8 cellular contexts compared by ENCODE assay signal in genomic region chr10:28668363-28669226, GRCh38. TPM values are rescaled to one million over a fixed set of nuclear protein-coding genes. Genes with fewer than 3 reads are reported as not detected.
DNase-seq lines count a peak whose midpoint lies in the region; FAIRE-seq and TF ChIP-seq lines count a peak whose summit lies in the region.

No MANE protein-coding gene starts in this region.

- no peaks in the 10 kb centered on the region for H3F3A ChIP-seq in neural cell (ENCODE audit: insufficient read depth, low read length, poor library complexity, severe bottlenecking)

- TF ChIP-seq CTCF in fibroblast of mammary gland (conservative IDR thresholded peaks at IDR 0.05; ENCODE audit: control insufficient read depth, insufficient read depth, low read depth, low read length) = no peak
- TF ChIP-seq CTCF in neural cell (IDR thresholded peaks at IDR 0.05; ENCODE audit: poor library complexity, severe bottlenecking) = no peak
- no peak for TF ChIP-seq CTCF in GM13976 (IDR thresholded peaks at IDR 0.05; ENCODE audit: borderline replicate concordance, control extremely low read depth, extremely low read depth, insufficient read depth, missing control alignments)
- no peak for TF ChIP-seq CTCF in D721Med (IDR thresholded peaks at IDR 0.05; ENCODE audit: insufficient read depth, missing control alignments)

- H3K27me3 ChIP-seq in neural cell (ENCODE audit: insufficient read depth, low read depth, low read length) = peaks cover 63% of the 10 kb centered on the region

- H3K4me2 ChIP-seq in neural cell (ENCODE audit: low read length) = peak overlapping the region; percentile 91

- H3K9me2 ChIP-seq in neural cell (ENCODE audit: insufficient read depth, low read length) = no peaks in the 10 kb centered on the region

- in situ Hi-C loops in GM13976 (cut with MboI; ENCODE audit: low sequenced_read_pairs, unreplicated experiment) = loop anchor here (25.0 kb wide), 2 partner anchors 469 to 644 kb away; no protein-coding TSS in a partner anchor

- H3K9ac ChIP-seq in neural cell (ENCODE audit: low read length) = peak overlapping the region; percentile 10

- H2AFZ ChIP-seq in neural cell (ENCODE audit: low read depth, low read length) = no peak overlapping the region

- H3K36me3 ChIP-seq in neural cell (ENCODE audit: insufficient read depth, low read length) = no peaks in the 10 kb centered on the region

- no peaks in the 10 kb centered on the region for H4K20me1 ChIP-seq in neural cell (ENCODE audit: insufficient read depth)

- no peak for FAIRE-seq in D721Med (lab: Jason Lieb, UNC)

- no peak for TF ChIP-seq RAD21 in neural cell (conservative IDR thresholded peaks at IDR 0.05)

- DNase-seq in COR-L47 (lab: John Stamatoyannopoulos, UW) = peak; percentile 72
- DNase-seq in NCI-H1417 (lab: John Stamatoyannopoulos, UW) = peak; percentile 61 to 89 (median 74)
- peak; percentile 35 for DNase-seq in activated T-cell treated with anti-CD3 and anti-CD28 coated beads for 24 hours (ENCODE audit: low read depth)
- no peak for DNase-seq in fibroblast of mammary gland (ENCODE audit: low read depth)
- peak; percentile 70 for DNase-seq in ureter (ENCODE audit: low spot score)
- no peak for DNase-seq in GM13976 (ENCODE audit: low spot score)
- no peak for DNase-seq in D721Med (ENCODE audit: insufficient read length, low spot score)

- TF ChIP-seq EP300 in neural cell (conservative IDR thresholded peaks at IDR 0.05; ENCODE audit: poor library complexity, severe bottlenecking) = no peak

- H3K79me2 ChIP-seq in neural cell (replicated peaks; ENCODE audit: insufficient read depth, low read length) = no peaks in the 10 kb centered on the region

- H3K9me3 ChIP-seq in neural cell (ENCODE audit: low read length) = no peaks in the 10 kb centered on the region

- H3K27ac ChIP-seq in neural cell (ENCODE audit: low read length) = no peak overlapping the region

- peak overlapping the region; percentile 37 for H3K4me3 ChIP-seq in fibroblast of mammary gland (ENCODE audit: control insufficient read depth, low read depth, low read length)
- peak overlapping the region; percentile 66 for H3K4me3 ChIP-seq in neural cell (ENCODE audit: low read length)

TF ChIP-seq in neural cell, 6 proteins besides CTCF, POLR2A, EP300 and RAD21:
- TF ChIP-seq POLR2AphosphoS5 (IDR thresholded peaks at IDR 0.05) = peak; percentile 31
- TF ChIP-seq EZH2 (IDR thresholded peaks at IDR 0.05; ENCODE audit: borderline replicate concordance, insufficient read depth, low read length, poor library complexity, severe bottlenecking) = no peak

RNA-seq across cellular contexts. Expression of gene BAMBI, which starts 8.7 kb away (rescaled TPM):
- polyA plus RNA-seq in neural cell = 0.54 and 1.6 TPM in 2 replicates
- 0.46 and 1.2 TPM in 2 replicates for polyA minus RNA-seq in neural cell
- 54.8 TPM for total RNA-seq in ureter

Comparison
In these comparisons a context has a peak if more than half of its experiments do, and no peak if none do; other contexts are left out.
1. DNase-seq: peak in COR-L47 (single experiment), NCI-H1417 (3 of 3), activated T-cell treated with anti-CD3 and anti-CD28 coated beads for 24 hours (single experiment) and ureter (single experiment); none in fibroblast of mammary gland (single experiment), GM13976 (single experiment) and D721Med (single experiment).